Comparison of ENCODE assay signal across 22 cellular contexts in the genomic region with DNA sequence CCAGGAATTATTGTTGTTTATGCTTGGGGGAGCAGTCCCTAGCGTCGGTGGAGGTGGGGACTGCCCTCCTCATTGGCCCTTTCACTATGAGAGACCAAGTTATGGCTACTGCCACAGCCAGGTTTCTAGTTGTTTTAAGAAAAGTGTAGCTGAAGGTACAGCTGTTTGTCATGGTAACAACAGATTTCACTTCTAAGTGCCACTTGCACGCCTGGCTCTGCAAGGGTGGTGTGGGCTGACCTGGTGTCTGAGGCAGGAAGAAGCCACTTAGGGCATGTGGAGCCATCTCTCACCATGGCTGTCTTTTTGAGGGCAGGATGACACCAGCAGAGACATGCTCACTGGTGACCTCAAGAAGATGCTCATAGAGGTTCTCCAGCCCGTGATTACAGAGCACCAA.
A peak's percentile ranks its signal among the peaks of the same experiment; 100 is the strongest.
DNase-seq lines count a peak whose midpoint lies in the region; ATAC-seq and TF ChIP-seq lines count a peak whose summit lies in the region.
"Had no signal": no experiment of that assay in that cellular context is flagged by ENCODE, and none has a peak within 500 bp of the region (broad histone marks: within the 10 kb centered on the region; RNA-seq: fewer than 3 reads in every experiment).

No MANE protein-coding gene starts in this region.

- CTCF ChIA-PET in RWPE1 (lab: Yijun Ruan, JAX): interaction anchor here (0.6 kb wide), 1 partner anchor 992 kb away, joined by 6 read pairs; no protein-coding TSS in a partner anchor

- H3K36me3 ChIP-seq in neutrophil: no peaks in the 10 kb centered on the region

- POLR2A ChIA-PET in RWPE1 (lab: Yijun Ruan, JAX; ENCODE audit: low non-redundant PET): no interaction called here

- ATAC-seq in GM18868 (IDR thresholded peaks at IDR 0.05; ENCODE audit: unreplicated experiment) (peak; percentile 48), HG02610 (IDR thresholded peaks at IDR 0.05; ENCODE audit: unreplicated experiment) (peak; percentile 41), HG03354 (IDR thresholded peaks at IDR 0.05; ENCODE audit: poor library complexity, severe bottlenecking, unreplicated experiment) (peak; percentile 44)
- ATAC-seq: K562, SK-N-SH treated with all-trans-retinoic acid at 6 μM for 48 hours, T-cell had no signal

- no peak for DNase-seq in activated CD4-positive, alpha-beta T cell treated with anti-CD3 and anti-CD28 coated beads, Interleukin-2, amount 50 U/mL, for 48 hours
- DNase-seq in Kasumi-1 (lab: John Stamatoyannopoulos, UW): no peak
- DNase-seq in RWPE1 (ENCODE audit: low spot score): no peak
- no peak for DNase-seq in AG08395 (ENCODE audit: low spot score)
- DNase-seq: Caco-2; CD4-positive, CD25-positive, alpha-beta regulatory T cell; DMS153; EL; H9; MV-4-11; NCI-H1694 treated with DMSO at 0.1 percent for 48 hours; NCI-H510A treated with DMSO at 0.1 percent for 48 hours; NCI-H82; RPMI8226; SIG-M5; T-cell had no signal

- H3K4me1 ChIP-seq in neutrophil (ENCODE audit: control insufficient read depth in 1 of 2, insufficient read depth in 1 of 2, low read depth in 1 of 2, low read length in 1 of 2): peaks cover 34 to 55% of the 10 kb centered on the region in 2 experiments

- no peak overlapping the region for H3K4me3 ChIP-seq in neutrophil (ENCODE audit: low read depth in 1 of 2, low read length in 1 of 2)
- H3K4me3 ChIP-seq: K562 had no signal

- no peaks in the 10 kb centered on the region for H3K9me3 ChIP-seq in neutrophil
- H3K9me3 ChIP-seq: Caco-2 had no signal

- no peaks in the 10 kb centered on the region for H3K27me3 ChIP-seq in neutrophil

- H3K27ac ChIP-seq in neutrophil (peak overlapping the region; percentile 25), RWPE1 (no peak overlapping the region)

- no peak for TF ChIP-seq CTCF in neutrophil (IDR thresholded peaks at IDR 0.05)
- TF ChIP-seq CTCF in RWPE1 (conservative IDR thresholded peaks at IDR 0.05; ENCODE audit: low read depth): no peak
